ENCODE assay signal across 24 cellular contexts in genomic region chr7:4345004-4345403, GRCh38.
DNase-seq lines count a peak whose midpoint lies in the region; ATAC-seq, FAIRE-seq and TF ChIP-seq lines count a peak whose summit lies in the region.
"Had no signal": no experiment of that assay in that cellular context is flagged by ENCODE, and none has a peak within 500 bp of the region (broad histone marks: within the 10 kb centered on the region; RNA-seq: fewer than 3 reads in every experiment).

No MANE protein-coding gene starts in this region.

- no peaks in the 10 kb centered on the region for H3K36me3 ChIP-seq in HepG2 (replicated peaks in 1 of 2; ENCODE audit: control insufficient read depth in 1 of 2, insufficient read depth in 2 of 2, low read length in 2 of 2)
- no peaks in the 10 kb centered on the region for H3K36me3 ChIP-seq in right lobe of liver
- H3K36me3 ChIP-seq in RWPE2 (ENCODE audit: low read depth), result no peaks in the 10 kb centered on the region
- no peaks in the 10 kb centered on the region for H3K36me3 ChIP-seq in mesendoderm (ENCODE audit: control insufficient read depth, insufficient read depth, low read length)
- H3K36me3 ChIP-seq: BLaER1 had no signal

- H3K56ac ChIP-seq in mesendoderm (ENCODE audit: low read length), result no peak overlapping the region

- no peaks in the 10 kb centered on the region for H3K27me3 ChIP-seq in HepG2 (ENCODE audit: control insufficient read depth in 1 of 2, insufficient read depth in 2 of 2, low read length in 2 of 2)
- H3K27me3 ChIP-seq in right lobe of liver, result no peaks in the 10 kb centered on the region
- H3K27me3 ChIP-seq in RWPE2 (ENCODE audit: insufficient read depth, poor library complexity, severe bottlenecking), result no peaks in the 10 kb centered on the region
- no peaks in the 10 kb centered on the region for H3K27me3 ChIP-seq in mesendoderm (ENCODE audit: insufficient read depth, low read length, poor library complexity)
- H3K27me3 ChIP-seq: BLaER1 had no signal

- no peak for TF ChIP-seq RAD21 in HepG2 (CRISPR knock-in tag; IDR thresholded peaks at IDR 0.05)

- no peak overlapping the region for H2AFZ ChIP-seq in HepG2 (ENCODE audit: low read length)
- H2AFZ ChIP-seq: GM23338 had no signal

- FAIRE-seq in HepG2 (lab: Jason Lieb, UNC) (no peak), urothelium cell line (lab: Jason Lieb, UNC) (no peak), GM12892 (lab: Jason Lieb, UNC) (no peak)
- FAIRE-seq: A204.1, GM12891, GM19239 had no signal

- H3K4ac ChIP-seq in mesendoderm (ENCODE audit: low read depth, low read length), result no peak overlapping the region

- H3K4me3 ChIP-seq in HepG2 (replicated peaks in 1 of 3; ENCODE audit: insufficient read depth in 1 of 3, low read depth in 2 of 3, low read length in 3 of 3) (no peak overlapping the region), right lobe of liver (no peak overlapping the region), RWPE2 (ENCODE audit: severe bottlenecking) (no peak overlapping the region), mesendoderm (ENCODE audit: low read length) (no peak overlapping the region)
- H3K4me3 ChIP-seq: BLaER1, GM23338 had no signal

- intact Hi-C loops in HepG2 (cut with micrococcal nuclease; ENCODE audit: unreplicated experiment), result no loop called here
- intact Hi-C loops in right lobe of liver (cut with DNase I), result no loop called here

- 20% methylated on average over 5 of the region's 5 CpGs for WGBS in HepG2 (ENCODE audit: low lambda C conversion rate)
- 33% methylated on average over 5 of the region's 5 CpGs for WGBS in right lobe of liver (ENCODE audit: insufficient coverage, low coverage, low lambda C conversion rate, missing lambda C conversion rate)
- WGBS in mesendoderm (ENCODE audit: extremely low coverage, insufficient coverage, low lambda C conversion rate), result no CpG with 5 or more reads among the region's 5 CpGs

- TF ChIP-seq CTCF in HepG2 (CRISPR knock-in tag; IDR thresholded peaks at IDR 0.05) (no peak), right lobe of liver (IDR thresholded peaks at IDR 0.05) (no peak), RWPE2 (IDR thresholded peaks at IDR 0.05; ENCODE audit: poor library complexity, severe bottlenecking) (no peak)

- no peak overlapping the region for H2BK15ac ChIP-seq in mesendoderm (replicated peaks; ENCODE audit: low read depth)

- H3K9me3 ChIP-seq in HepG2 (ENCODE audit: low read length) (peaks cover 17% of the 10 kb centered on the region; the same call in 1 of the 2 replicates), right lobe of liver (no peaks in the 10 kb centered on the region), RWPE2 (ENCODE audit: severe bottlenecking) (no peaks in the 10 kb centered on the region)
- H3K9me3 ChIP-seq: Caco-2 had no signal

- no peak overlapping the region for H4K8ac ChIP-seq in mesendoderm (ENCODE audit: low read depth, low read length)

- no peaks in the 10 kb centered on the region for H3K79me1 ChIP-seq in mesendoderm (ENCODE audit: low read length)

- no peak overlapping the region for H2BK5ac ChIP-seq in mesendoderm (ENCODE audit: low read length)

- H3K79me2 ChIP-seq in HepG2 (ENCODE audit: insufficient read depth, low read length) (no peaks in the 10 kb centered on the region), mesendoderm (ENCODE audit: control insufficient read depth, insufficient read depth, low read length) (no peaks in the 10 kb centered on the region)

- no peak overlapping the region for H2BK120ac ChIP-seq in mesendoderm (ENCODE audit: low read depth, low read length)

- no peak overlapping the region for H3K23ac ChIP-seq in mesendoderm (ENCODE audit: low read length)

- ATAC-seq in HepG2 (no peak; the same call in 1 of the 3 replicates), right lobe of liver (no peak), RWPE2 (ENCODE audit: low read depth) (peak; percentile 46; the same call in 1 of the 3 replicates)
- ATAC-seq: CD8-positive, alpha-beta T cell; GM23338; HCT116 had no signal

- no peak overlapping the region for H4K5ac ChIP-seq in mesendoderm (ENCODE audit: low read length)

- TF ChIP-seq EP300 in HepG2 (IDR thresholded peaks at IDR 0.05; ENCODE audit: low read depth in 2 of 2, low read length in 2 of 2) (no peak), HepG2 (CRISPR knock-in tag; IDR thresholded peaks at IDR 0.05; ENCODE audit: borderline replicate concordance) (no peak)

- H3K18ac ChIP-seq in mesendoderm (ENCODE audit: low read length), result no peak overlapping the region

- CTCF ChIA-PET in HepG2 (lab: Yijun Ruan, JAX; ENCODE audit: low intra/inter-chr PET ratio, low total read pairs), result no interaction called here

- BruUV-seq in HepG2 (replicated peaks; lab: Mats Ljungman, UMichigan), result no TSS peak

- H3K4me1 ChIP-seq in HepG2 (ENCODE audit: insufficient read depth, low read length), result peaks cover 19% of the 10 kb centered on the region
- no peaks in the 10 kb centered on the region for H3K4me1 ChIP-seq in right lobe of liver
- H3K4me1 ChIP-seq in RWPE2 (ENCODE audit: insufficient read depth, poor library complexity, severe bottlenecking), result no peaks in the 10 kb centered on the region
- H3K4me1 ChIP-seq in mesendoderm (ENCODE audit: control insufficient read depth, low read depth, low read length), result no peaks in the 10 kb centered on the region
- H3K4me1 ChIP-seq: BLaER1, Caco-2 had no signal

- no peak for TF ChIP-seq POLR2A in HepG2 (IDR thresholded peaks at IDR 0.05; ENCODE audit: insufficient read depth in 1 of 2, low read depth in 2 of 2, low read length in 2 of 2)
- TF ChIP-seq POLR2A in right lobe of liver (IDR thresholded peaks at IDR 0.05), result no peak
- no peak for TF ChIP-seq POLR2A in GM12892 (IDR thresholded peaks at IDR 0.05; ENCODE audit: low read depth, low read length)

- H4K20me1 ChIP-seq in HepG2 (ENCODE audit: insufficient read depth, low read length), result no peaks in the 10 kb centered on the region
- H4K20me1 ChIP-seq: BLaER1 had no signal

- DNase-seq in HepG2 (ENCODE audit: low spot score), result peak; percentile 41
- DNase-seq in right lobe of liver, result no peak
- peak; percentile 20 for DNase-seq in NCI-H226
- no peak for DNase-seq in RWPE2 (ENCODE audit: low spot score)
- DNase-seq in urothelium cell line (ENCODE audit: low spot score), result peak; percentile 46
- DNase-seq in EL, result no peak
- DNase-seq in mesendoderm, result no peak
- DNase-seq in GM12892 (ENCODE audit: insufficient read length), result no peak
- DNase-seq: CD4-positive, CD25-positive, alpha-beta regulatory T cell; CD8-positive, alpha-beta T cell; DMS153; DND-41; GF-D8; H9; HFFc6 had no signal

- in situ Hi-C loops in HepG2 (cut with HindIII; ENCODE audit: extremely low pct_ligation_motif_present, low pct_unique_long_range_greater_than_20kb), result no loop called here

- H3K4me2 ChIP-seq in HepG2 (ENCODE audit: low read depth, low read length), result no peak overlapping the region
- no peak overlapping the region for H3K4me2 ChIP-seq in mesendoderm (ENCODE audit: low read length)
- H3K4me2 ChIP-seq: BLaER1, GM23338 had no signal

- no peak overlapping the region for H3K9ac ChIP-seq in HepG2 (ENCODE audit: insufficient read depth, low read depth, low read length)
- no peak overlapping the region for H3K9ac ChIP-seq in mesendoderm (ENCODE audit: low read length)
- H3K9ac ChIP-seq: BLaER1 had no signal

- POLR2A ChIA-PET in HepG2 (lab: Yijun Ruan, JAX), result no interaction called here

- H3K27ac ChIP-seq in HepG2 (ENCODE audit: extremely low read length, insufficient read depth, low read length) (no peak overlapping the region), right lobe of liver (no peak overlapping the region), RWPE2 (ENCODE audit: poor library complexity, severe bottlenecking) (no peak overlapping the region), mesendoderm (ENCODE audit: low read depth, low read length) (no peak overlapping the region)
- H3K27ac ChIP-seq: 22Rv1, BLaER1, C4-2B had no signal

- H2AK5ac ChIP-seq in mesendoderm (ENCODE audit: low read length), result no peak overlapping the region

TF ChIP-seq in HepG2, 621 proteins besides CTCF, POLR2A, EP300 and RAD21 (continues in another document):
- TF ChIP-seq ZNF143 (CRISPR knock-in tag; IDR thresholded peaks at IDR 0.05), result peak; percentile 74
- no peak for TF ChIP-seq FOXJ3 (CRISPR knock-in tag; IDR thresholded peaks at IDR 0.05; ENCODE audit: borderline replicate concordance)
- no peak for TF ChIP-seq ZFP1 (CRISPR knock-in tag; IDR thresholded peaks at IDR 0.05)
- 0 out of 2 replicates have a peak, but pooled peaks have one; percentile 33 for TF ChIP-seq ZNF383 (CRISPR knock-in tag; IDR thresholded peaks at IDR 0.05; ENCODE audit: borderline replicate concordance)
- TF ChIP-seq SETDB1 (CRISPR knock-in tag; IDR thresholded peaks at IDR 0.05; ENCODE audit: borderline replicate concordance), result peak; percentile 83; the same call in 1 of the 2 replicates
- TF ChIP-seq PTBP1 (IDR thresholded peaks at IDR 0.05; ENCODE audit: low read depth, low read length, poor library complexity, severe bottlenecking), result no peak
- no peak for TF ChIP-seq ZBTB25 (CRISPR knock-in tag; IDR thresholded peaks at IDR 0.05)
- no peak for TF ChIP-seq ZNF530 (CRISPR knock-in tag; IDR thresholded peaks at IDR 0.05; ENCODE audit: low read depth)
- TF ChIP-seq KLF16 (CRISPR knock-in tag; IDR thresholded peaks at IDR 0.05), result no peak
- TF ChIP-seq KDM3A (CRISPR knock-in tag; IDR thresholded peaks at IDR 0.05; ENCODE audit: low read depth), result no peak
- TF ChIP-seq THAP11 (CRISPR knock-in tag; IDR thresholded peaks at IDR 0.05), result peak; percentile 87
- no peak for TF ChIP-seq ZNF777 (CRISPR knock-in tag; IDR thresholded peaks at IDR 0.05)

Comparison
In these comparisons a context has a peak if more than half of its experiments do, and no peak if none do; other contexts are left out.
1. DNase-seq: peak in HepG2 (single experiment), NCI-H226 (single experiment) and urothelium cell line (single experiment); none in right lobe of liver (0 of 3), RWPE2 (single experiment), EL (single experiment), mesendoderm (single experiment) and GM12892 (single experiment).